Comparison of ENCODE assay signal across 8 cellular contexts in genomic region chr7:87218941-87219544, GRCh38. TPM values are rescaled to one million over a fixed set of nuclear protein-coding genes. Genes with fewer than 3 reads are reported as not detected.
DNase-seq lines count a peak whose midpoint lies in the region; ATAC-seq and TF ChIP-seq lines count a peak whose summit lies in the region.

No MANE protein-coding gene starts in this region.

- H3K27me3 Mint-ChIP-seq in CD14-positive monocyte (ENCODE audit: low read depth in 3 of 3) = peaks cover 0 to 12% (median 10%) of the 10 kb centered on the region in 3 donors
- H3K27me3 Mint-ChIP-seq in activated CD8-positive, alpha-beta T cell treated with anti-CD3 and anti-CD28 coated beads, Interleukin-2, amount 10 ng/mL, durations not matched to agents 7 days and 5 days (ENCODE audit: low read depth) = peaks cover 6% of the 10 kb centered on the region

- peak overlapping the region; percentile 97 for H2AFZ ChIP-seq in Loucy (ENCODE audit: low read length)

- DNase-seq in CD14-positive monocyte (ENCODE audit: low spot score) (peak; percentile 64), GM20000 (ENCODE audit: low spot score) (peak; percentile 47), esophagus squamous epithelium (lab: John Stamatoyannopoulos, UW) (no peak), transverse colon (peak; percentile 59), HUDEP-2 (lab: John Stamatoyannopoulos, UW; ENCODE audit: unreplicated experiment in 76 of 76) (no peak)
- DNase-seq in activated CD8-positive, alpha-beta T cell treated with anti-CD3 and anti-CD28 coated beads, Interleukin-2, amount 10 ng/mL, durations not matched to agents 7 days and 5 days = peak; percentile 47

- peak overlapping the region; percentile 77 for H3K4me2 ChIP-seq in Loucy (ENCODE audit: low read depth, low read length, poor library complexity, severe bottlenecking)

- no peaks in the 10 kb centered on the region for H3K9me2 ChIP-seq in Loucy (replicated peaks; ENCODE audit: low read depth, low read length)

- no peaks in the 10 kb centered on the region; the same call in 1 of the 2 replicates for H3F3A ChIP-seq in Loucy (ENCODE audit: low read depth)

- peak overlapping the region; percentile 85 for H3K4me3 ChIP-seq in Loucy (ENCODE audit: low read length, poor library complexity, severe bottlenecking)
- H3K4me3 ChIP-seq in esophagus squamous epithelium = peak overlapping the region; percentile 66 to 95 (median 81)
- H3K4me3 ChIP-seq in muscle layer of duodenum (ENCODE audit: low read depth in 1 of 2, low read length in 2 of 2) = peak overlapping the region; percentile 90 to 95
- peak overlapping the region; percentile 67 to 92 (median 82) for H3K4me3 ChIP-seq in transverse colon

- intact Hi-C loops in CD14-positive monocyte (cut with micrococcal nuclease) (loop anchor here (10.0 kb wide), 1 partner anchor 64 kb away; the partner anchor contains the start of gene DMTF1 (in 2 of the 2)), esophagus squamous epithelium (cut with DNase I) (loop anchor here (10.0 kb wide), 1 partner anchor 54 kb away; no protein-coding TSS in a partner anchor), transverse colon (cut with DNase I; ENCODE audit: low total_unique reads) (no loop called here)

- no peaks in the 10 kb centered on the region for H4K20me1 ChIP-seq in Loucy (ENCODE audit: insufficient read depth, low read length, poor library complexity, severe bottlenecking)

- TF ChIP-seq EP300 in transverse colon (IDR thresholded peaks at IDR 0.05; ENCODE audit: low read depth) = no peak

- H3K27ac ChIP-seq in esophagus squamous epithelium (peak overlapping the region; percentile 82 to 94 (median 88)), muscle layer of duodenum (ENCODE audit: low read length) (peak overlapping the region; percentile 87), transverse colon (peak overlapping the region; percentile 77 to 92 (median 90))

- peak; percentile 4 for ATAC-seq in activated CD8-positive, alpha-beta T cell treated with anti-CD3 and anti-CD28 coated beads, Interleukin-2, amount 10 ng/mL, durations not matched to agents 7 days and 5 days

- 0 to 3% methylated on average over 10 to 13 of the region's 16 CpGs for WGBS in esophagus squamous epithelium, 2 donors
- whole genome bisulfite sequencing in transverse colon (ENCODE audit: low coverage in 1 of 2), 2 donors = 4% methylated on average over 16 of the region's 16 CpGs; no CpG with 5 or more reads in 1 of the 2 donors

- peaks cover 54% of the 10 kb centered on the region for H3K79me2 ChIP-seq in Loucy (ENCODE audit: insufficient read depth, low read length)

- peaks cover 14% of the 10 kb centered on the region for H3K27me3 ChIP-seq in Loucy (ENCODE audit: insufficient read depth, low read length, poor library complexity, severe bottlenecking)
- H3K27me3 ChIP-seq in esophagus squamous epithelium = peaks cover 0 to 7% (median 0%) of the 10 kb centered on the region in 4 donors
- H3K27me3 ChIP-seq in muscle layer of duodenum (ENCODE audit: low read depth, low read length) = no peaks in the 10 kb centered on the region
- H3K27me3 ChIP-seq in transverse colon = no peaks in the 10 kb centered on the region

- TF ChIP-seq CTCF in CD14-positive monocyte (IDR thresholded peaks at IDR 0.05) (no peak), GM20000 (IDR thresholded peaks at IDR 0.05; ENCODE audit: extremely low read depth, missing control alignments) (no peak), Loucy (conservative IDR thresholded peaks at IDR 0.05; ENCODE audit: low read length) (no peak), esophagus squamous epithelium (IDR thresholded peaks at IDR 0.05) (no peak), transverse colon (IDR thresholded peaks at IDR 0.05) (no peak)

- peak overlapping the region; percentile 98 to 99 for H3K4me3 Mint-ChIP-seq in CD14-positive monocyte
- peak overlapping the region; percentile 99 for H3K4me3 Mint-ChIP-seq in activated CD8-positive, alpha-beta T cell treated with anti-CD3 and anti-CD28 coated beads, Interleukin-2, amount 10 ng/mL, durations not matched to agents 7 days and 5 days

- peak overlapping the region; percentile 94 to 97 (median 96) for H3K27ac Mint-ChIP-seq in CD14-positive monocyte
- peak overlapping the region; percentile 99 for H3K27ac Mint-ChIP-seq in activated CD8-positive, alpha-beta T cell treated with anti-CD3 and anti-CD28 coated beads, Interleukin-2, amount 10 ng/mL, durations not matched to agents 7 days and 5 days

- H3K4me1 Mint-ChIP-seq in CD14-positive monocyte = peaks cover 36% of the 10 kb centered on the region
- peaks cover 43% of the 10 kb centered on the region for H3K4me1 Mint-ChIP-seq in activated CD8-positive, alpha-beta T cell treated with anti-CD3 and anti-CD28 coated beads, Interleukin-2, amount 10 ng/mL, durations not matched to agents 7 days and 5 days (ENCODE audit: low read depth)

- peaks cover 40% of the 10 kb centered on the region for H3K4me1 ChIP-seq in Loucy (ENCODE audit: insufficient read depth, low read length, poor library complexity, severe bottlenecking)
- peaks cover 0 to 54% (median 11%) of the 10 kb centered on the region in 3 donors for H3K4me1 ChIP-seq in esophagus squamous epithelium
- peaks cover 6 to 19% of the 10 kb centered on the region in 2 donors for H3K4me1 ChIP-seq in muscle layer of duodenum (ENCODE audit: control insufficient read depth in 1 of 2, insufficient read depth in 2 of 2, low read length in 2 of 2)
- H3K4me1 ChIP-seq in transverse colon = peaks cover 10 to 30% (median 18%) of the 10 kb centered on the region in 4 donors

- H3K36me3 Mint-ChIP-seq in CD14-positive monocyte = peaks cover 0 to 4% of the 10 kb centered on the region in 2 donors
- H3K36me3 Mint-ChIP-seq in activated CD8-positive, alpha-beta T cell treated with anti-CD3 and anti-CD28 coated beads, Interleukin-2, amount 10 ng/mL, durations not matched to agents 7 days and 5 days (ENCODE audit: low read depth) = peaks cover 33% of the 10 kb centered on the region

- in situ Hi-C loops in transverse colon (cut with MboI; ENCODE audit: low pct_ligation_motif_present in 1 of 4, low pct_unique_long_range_greater_than_20kb in 1 of 4, low sequenced_read_pairs in 3 of 4) = no loop called here

- H3K9me3 ChIP-seq in Loucy (ENCODE audit: insufficient read depth, low read depth, low read length) = no peaks in the 10 kb centered on the region
- H3K9me3 ChIP-seq in esophagus squamous epithelium = no peaks in the 10 kb centered on the region
- no peaks in the 10 kb centered on the region for H3K9me3 ChIP-seq in muscle layer of duodenum (ENCODE audit: control insufficient read depth in 1 of 2, low read length in 2 of 2)
- H3K9me3 ChIP-seq in transverse colon = no peaks in the 10 kb centered on the region

- TF ChIP-seq POLR2A in esophagus squamous epithelium (IDR thresholded peaks at IDR 0.05) (no peak), transverse colon (IDR thresholded peaks at IDR 0.05) (no peak)

- H3K9ac ChIP-seq in Loucy (ENCODE audit: low read depth, low read length, poor library complexity, severe bottlenecking) = peak overlapping the region; percentile 71

- CTCF ChIA-PET in activated CD8-positive, alpha-beta T cell treated with anti-CD3 and anti-CD28 coated beads, Interleukin-2, amount 10 ng/mL, durations not matched to agents 7 days and 5 days (lab: Charles Lee) = interaction anchor here (1.1 to 6.4 kb wide), 7 partner anchors 11 to 69 kb away, joined by 3 to 37 read pairs (median 5); partner anchors contain the start of gene DMTF1

- peaks cover 0 to 2% (median 0%) of the 10 kb centered on the region in 7 donors for H3K9me3 Mint-ChIP-seq in CD14-positive monocyte
- no peaks in the 10 kb centered on the region for H3K9me3 Mint-ChIP-seq in activated CD8-positive, alpha-beta T cell treated with anti-CD3 and anti-CD28 coated beads, Interleukin-2, amount 10 ng/mL, durations not matched to agents 7 days and 5 days (ENCODE audit: insufficient read depth)

- no peaks in the 10 kb centered on the region for H3K36me3 ChIP-seq in Loucy (ENCODE audit: insufficient read depth, low read length)
- H3K36me3 ChIP-seq in esophagus squamous epithelium = peaks cover 0 to 3% (median 0%) of the 10 kb centered on the region in 3 donors
- H3K36me3 ChIP-seq in muscle layer of duodenum (ENCODE audit: control insufficient read depth in 1 of 2, insufficient read depth in 2 of 2, low read length in 2 of 2) = no peaks in the 10 kb centered on the region
- no peaks in the 10 kb centered on the region for H3K36me3 ChIP-seq in transverse colon

- POLR2A ChIA-PET in activated CD8-positive, alpha-beta T cell treated with anti-CD3 and anti-CD28 coated beads, Interleukin-2, amount 10 ng/mL, durations not matched to agents 7 days and 5 days (lab: Charles Lee) = interaction anchor here (1.0 to 6.2 kb wide), 14 partner anchors 7 to 70 kb away, joined by 3 to 146 read pairs (median 5); partner anchors contain the start of gene DMTF1

RNA-seq across cellular contexts. Expression of gene TMEM243, which starts 0.5 kb away (rescaled TPM):
- 10 to 100 TPM; 24.9 to 30.8 TPM for polyA plus RNA-seq in CD14-positive monocyte
- total RNA-seq in activated CD8-positive, alpha-beta T cell treated with anti-CD3 and anti-CD28 coated beads, Interleukin-2, amount 10 ng/mL, durations not matched to agents 7 days and 5 days = 10 to 100 TPM; 39.6 to 42.4 TPM
- 10 to 100 TPM in 3 of 4 donors, 1 to 10 TPM in 1; 8.9 to 42.2 (median 19.1) TPM for total RNA-seq in esophagus squamous epithelium
- 10 to 100 TPM in 2 of 4 donors, 1 to 10 TPM in 1, not detected in 1; 2.2 to 59.4 (median 19.1) TPM for total RNA-seq in transverse colon

Comparison
In these comparisons a context has a peak if more than half of its experiments do, and no peak if none do; other contexts are left out.
1. DNase-seq: peak in CD14-positive monocyte (single experiment), GM20000 (single experiment), activated CD8-positive, alpha-beta T cell treated with anti-CD3 and anti-CD28 coated beads, Interleukin-2, amount 10 ng/mL, durations not matched to agents 7 days and 5 days (single experiment) and transverse colon (single experiment); none in esophagus squamous epithelium (single experiment) and HUDEP-2 (0 of 76).
2. Peak in every context shown above with its lines, with median percentiles within 50 percentile points of each other: H3K4me3 ChIP-seq and H3K27ac ChIP-seq.